ENCODE assay signal across 9 cellular contexts in genomic region chr17:50480142-50480764, GRCh38. TPM values are rescaled to one million over a fixed set of nuclear protein-coding genes. Genes with fewer than 3 reads are reported as not detected.
DNase-seq lines count a peak whose midpoint lies in the region; ATAC-seq, FAIRE-seq and TF ChIP-seq lines count a peak whose summit lies in the region.
"Had no signal": no experiment of that assay in that cellular context is flagged by ENCODE, and none has a peak within 500 bp of the region (broad histone marks: within the 10 kb centered on the region; RNA-seq: fewer than 3 reads in every experiment).

No MANE protein-coding gene starts in this region.

- no peak overlapping the region for H3K27ac ChIP-seq in GM12878 (ENCODE audit: control insufficient read depth, insufficient read depth)

- in situ Hi-C loops in GM12878 (cut with MboI): loop anchor here (10.0 kb wide), 1 partner anchor 145 kb away; no protein-coding TSS in a partner anchor

- no peak for TF ChIP-seq RAD21 in GM12878 (IDR thresholded peaks at IDR 0.05; ENCODE audit: insufficient read depth, low read depth, low read length)

- H3K9me3 ChIP-seq in BE2C (no peaks in the 10 kb centered on the region), GM12878 (replicated peaks; ENCODE audit: control insufficient read depth, insufficient read depth, low read length) (no peaks in the 10 kb centered on the region)
- H3K9me3 ChIP-seq: ascending aorta had no signal

- peak overlapping the region in 3 of 4 donors; percentile 85 to 96 (median 87) for H3K4me3 Mint-ChIP-seq in IgD-negative memory B cell
- H3K4me3 Mint-ChIP-seq in natural killer cell treated with Interleukin-12 subunit alpha and Interleukin-12 subunit beta and Interleukin-15 and Interleukin-18, amount 100 ng/mL, for 72 hours: peak overlapping the region; percentile 84

- SMC1A ChIA-PET in GM12878 (lab: Charles Lee; ENCODE audit: uncharacterized antibody, unreplicated experiment): interaction anchor here (1.1 to 1.6 kb wide), 3 partner anchors 89 to 280 kb away, joined by 3 to 14 read pairs (median 6); no protein-coding TSS in a partner anchor

- POLR2A ChIA-PET in GM12878 (lab: Charles Lee): no interaction called here

- H3K9ac ChIP-seq in GM12878 (ENCODE audit: control insufficient read depth, insufficient read depth, low read length): no peak overlapping the region

- intact Hi-C loops in GM12878 (cut with micrococcal nuclease; ENCODE audit: unreplicated experiment) (no loop called here), left cardiac atrium (cut with DNase I) (loop anchor here (5.0 to 10.0 kb wide), 4 partner anchors 65 to 202 kb away; partner anchors contain the start of gene SPATA20 (in 1 of the 2))

- no peak for TF ChIP-seq POLR2A in GM12878 (IDR thresholded peaks at IDR 0.05; ENCODE audit: low read depth, low read length)

- peaks cover 4% of the 10 kb centered on the region; the same call in 1 of the 2 replicates for H3K27me3 ChIP-seq in BE2C
- H3K27me3 ChIP-seq in GM12878 (replicated peaks in 1 of 2; ENCODE audit: control insufficient read depth in 2 of 2, insufficient read depth in 2 of 2, low read length in 1 of 2): no peaks in the 10 kb centered on the region
- H3K27me3 ChIP-seq: ascending aorta had no signal

- CTCF ChIA-PET in GM12878 (lab: Yijun Ruan, JAX): interaction anchor here (1.0 to 2.4 kb wide), 10 partner anchors 62 to 216 kb away, joined by 3 to 36 read pairs (median 6); partner anchors contain the start of genes LRRC59 and SPATA20

- RAD21 ChIA-PET in GM12878 (lab: Charles Lee; ENCODE audit: unreplicated experiment): interaction anchor here (0.9 to 2.4 kb wide), 6 partner anchors 59 to 280 kb away, joined by 3 to 17 read pairs (median 8); partner anchors contain the start of gene LRRC59

- DNase-seq in BE2C (no peak), GM12878 (ENCODE audit: low read depth, low spot score) (no peak), SKM-1 treated with dmso at 0.1 percent for 144 hours (lab: John Stamatoyannopoulos, UW; ENCODE audit: unreplicated experiment) (no peak), COR-L47 (lab: John Stamatoyannopoulos, UW) (no peak), middle frontal gyrus (ENCODE audit: extremely low spot score, low spot score) (no peak), left cardiac atrium (no peak)
- peak; percentile 18 for DNase-seq in natural killer cell treated with Interleukin-12 subunit alpha and Interleukin-12 subunit beta and Interleukin-15 and Interleukin-18, amount 100 ng/mL, for 72 hours (ENCODE audit: low spot score)

- H3K4me1 ChIP-seq in BE2C (no peaks in the 10 kb centered on the region), GM12878 (ENCODE audit: control insufficient read depth, insufficient read depth, low read length) (no peaks in the 10 kb centered on the region)

- no peak for FAIRE-seq in GM12878 (lab: Jason Lieb, UNC)

- TF ChIP-seq EP300 in GM12878 (IDR thresholded peaks at IDR 0.05; ENCODE audit: borderline replicate concordance in 1 of 2, control insufficient read depth in 1 of 2, low read depth in 2 of 2, low read length in 2 of 2): no peak

- peak overlapping the region in 1 of 3 donors; percentile 70 for H3K27ac Mint-ChIP-seq in IgD-negative memory B cell
- peak overlapping the region in 1 of 2 donors; percentile 87 for H3K27ac Mint-ChIP-seq in natural killer cell treated with Interleukin-12 subunit alpha and Interleukin-12 subunit beta and Interleukin-15 and Interleukin-18, amount 100 ng/mL, for 72 hours

- BruUV-seq in GM12878 (replicated peaks; lab: Mats Ljungman, UMichigan): no TSS peak

- TF ChIP-seq CTCF in BE2C (IDR thresholded peaks at IDR 0.05; ENCODE audit: low read depth, low read length) (no peak), GM12878 (IDR thresholded peaks at IDR 0.05 in 2 of 3, conservative IDR thresholded peaks at IDR 0.05 in 1 of 3; ENCODE audit: control insufficient read depth in 2 of 3, extremely low read depth in 1 of 3, insufficient read depth in 1 of 3, low read depth in 3 of 3, low read length in 3 of 3) (no peak)

- H3K79me2 ChIP-seq in GM12878 (ENCODE audit: control insufficient read depth, insufficient read depth, low read length): no peaks in the 10 kb centered on the region

- H3K27me3 Mint-ChIP-seq in IgD-negative memory B cell: no peaks in the 10 kb centered on the region
- peaks cover 0 to 3% of the 10 kb centered on the region in 2 donors for H3K27me3 Mint-ChIP-seq in natural killer cell treated with Interleukin-12 subunit alpha and Interleukin-12 subunit beta and Interleukin-15 and Interleukin-18, amount 100 ng/mL, for 72 hours

- H4K20me1 ChIP-seq in GM12878 (ENCODE audit: control insufficient read depth, insufficient read depth): no peaks in the 10 kb centered on the region

- peaks cover 6% of the 10 kb centered on the region for H3K36me3 Mint-ChIP-seq in IgD-negative memory B cell
- H3K36me3 Mint-ChIP-seq in natural killer cell treated with Interleukin-12 subunit alpha and Interleukin-12 subunit beta and Interleukin-15 and Interleukin-18, amount 100 ng/mL, for 72 hours: peaks cover 6% of the 10 kb centered on the region

- H3K36me3 ChIP-seq in BE2C (peaks cover 18% of the 10 kb centered on the region), GM12878 (ENCODE audit: control insufficient read depth in 2 of 2, insufficient read depth in 2 of 2, low read length in 1 of 2) (peaks cover 0 to 7% of the 10 kb centered on the region in 2 experiments; a peak in 2 of 4 replicates)

- ATAC-seq in GM12878 (no peak), left cardiac atrium (no peak)
- ATAC-seq in natural killer cell treated with Interleukin-12 subunit alpha and Interleukin-12 subunit beta and Interleukin-15 and Interleukin-18, amount 100 ng/mL, for 72 hours: no peak

- peak overlapping the region; percentile 64; the same call in 1 of the 2 replicates for H3K4me2 ChIP-seq in GM12878 (ENCODE audit: control insufficient read depth, insufficient read depth)

- no peak overlapping the region for H2AFZ ChIP-seq in GM12878 (ENCODE audit: control insufficient read depth, low read depth, low read length)

- H3K4me3 ChIP-seq in BE2C (ENCODE audit: low read depth, low read length) (peak overlapping the region; percentile 67), GM12878 (no peak overlapping the region)

- H3K9me3 Mint-ChIP-seq in IgD-negative memory B cell: no peaks in the 10 kb centered on the region
- no peaks in the 10 kb centered on the region for H3K9me3 Mint-ChIP-seq in natural killer cell treated with Interleukin-12 subunit alpha and Interleukin-12 subunit beta and Interleukin-15 and Interleukin-18, amount 100 ng/mL, for 72 hours

- WGBS in GM12878 (ENCODE audit: insufficient coverage, insufficient replicate concordance, low lambda C conversion rate, missing lambda C conversion rate): 87% methylated on average over 7 of the region's 7 CpGs

- H3K4me1 Mint-ChIP-seq in IgD-negative memory B cell: peaks cover 8 to 17% (median 13%) of the 10 kb centered on the region in 3 donors
- H3K4me1 Mint-ChIP-seq in natural killer cell treated with Interleukin-12 subunit alpha and Interleukin-12 subunit beta and Interleukin-15 and Interleukin-18, amount 100 ng/mL, for 72 hours (ENCODE audit: low read depth in 2 of 2): peaks cover 26 to 28% of the 10 kb centered on the region in 2 donors

RNA-seq across cellular contexts. Expression of gene RSAD1, which starts 1.6 kb away (rescaled TPM):
- polyA plus RNA-seq in BE2C (2012; ENCODE audit: insufficient read depth, insufficient read length, low read depth): 198 TPM
- polyA plus RNA-seq in IgD-negative memory B cell (54.4 TPM), GM12878 (2011; rRNA removed) (26.2 and 28.1 TPM in 2 replicates), GM12878 (2014; fragmentation: Illumina TruSeq; extraction: Trizol) (11.2 and 12.3 TPM in 2 replicates), GM12878 (2014; fragmentation: Nextera tagmentation; extraction: Ambion mirVana) (1 to 10 TPM; 2.5 to 6.2 TPM), GM12878 (2014; rRNA removed) (26.7 and 27.6 TPM in 2 replicates), GM12878 (2016; fragmentation: Nextera tagmentation; extraction: Ambion mirVana) (10 to 100 TPM; 23.1 to 28.1 TPM)
- 52.3 and 57.1 TPM in 2 replicates for total RNA-seq in GM12878 (2013; cell fraction: nucleolus; rRNA removed)
- total RNA-seq in GM12878 (2014; rRNA removed) (16.4 and 22.0 TPM in 2 replicates), GM12878 (2014; rRNA removed; fragmentation: Illumina TruSeq; extraction: Trizol) (14.3 and 15.0 TPM in 2 replicates), GM12878 (2021) (24.2 and 26.5 TPM in 2 replicates), left cardiac atrium (10 to 100 TPM; 31.6 to 38.8 TPM)
- 11.1 TPM for polyA plus RNA-seq in GM12878 (2011; ENCODE audit: low read depth)
- 23.3 and 32.5 TPM in 2 replicates for polyA plus RNA-seq in GM12878 (2011; cell fraction: cytosol; rRNA removed)
- 92.4 and 125 TPM in 2 replicates for polyA plus RNA-seq in GM12878 (2011; cell fraction: nucleus; rRNA removed)
- 13.2 and 16.5 TPM in 2 replicates for polyA plus RNA-seq in GM12878 (2012)
- 20.1 and 27.7 TPM in 2 replicates for polyA minus RNA-seq in GM12878 (2011; rRNA and poly(A)+ RNA removed)
- polyA minus RNA-seq in GM12878 (2011; cell fraction: cytosol; rRNA and poly(A)+ RNA removed): 10.9 and 12.3 TPM in 2 replicates
- polyA minus RNA-seq in GM12878 (2011; cell fraction: nucleus; rRNA and poly(A)+ RNA removed): 40.9 and 54.9 TPM in 2 replicates
- total RNA-seq in natural killer cell treated with Interleukin-12 subunit alpha and Interleukin-12 subunit beta and Interleukin-15 and Interleukin-18, amount 100 ng/mL, for 72 hours: 10 to 100 TPM; 34.3 to 54.2 TPM

RNA-seq across cellular contexts. Expression of gene CHAD, which starts 11.6 kb away (rescaled TPM):
- polyA plus RNA-seq in BE2C (2012; ENCODE audit: insufficient read depth, insufficient read length, low read depth): not detected
- polyA plus RNA-seq in IgD-negative memory B cell: 41.9 TPM
- total RNA-seq in GM12878 (2013; cell fraction: nucleolus; rRNA removed): not detected in 2 replicates
- total RNA-seq in GM12878 (2014; rRNA removed): not detected in 2 replicates
- not detected in 2 replicates for total RNA-seq in GM12878 (2014; rRNA removed; fragmentation: Illumina TruSeq; extraction: Trizol)
- total RNA-seq in GM12878 (2021): not detected in 2 replicates
- polyA plus RNA-seq in GM12878 (2011; ENCODE audit: low read depth): not detected
- polyA plus RNA-seq in GM12878 (2011; rRNA removed): not detected in 2 replicates
- polyA plus RNA-seq in GM12878 (2011; cell fraction: cytosol; rRNA removed): not detected in 2 replicates
- not detected in 2 replicates for polyA plus RNA-seq in GM12878 (2011; cell fraction: nucleus; rRNA removed)
- polyA plus RNA-seq in GM12878 (2012): 0.37 and 0.39 TPM in 2 replicates
- polyA plus RNA-seq in GM12878 (2014; fragmentation: Illumina TruSeq; extraction: Trizol): not detected in 2 replicates
- not detected for polyA plus RNA-seq in GM12878 (2014; fragmentation: Nextera tagmentation; extraction: Ambion mirVana)
- not detected in 2 replicates for polyA plus RNA-seq in GM12878 (2014; rRNA removed)
- under 1 TPM in 1 of 2 experiments, not detected in 1; 0.06 TPM for polyA plus RNA-seq in GM12878 (2016; fragmentation: Nextera tagmentation; extraction: Ambion mirVana)
- polyA minus RNA-seq in GM12878 (2011; rRNA and poly(A)+ RNA removed): not detected in 2 replicates
- polyA minus RNA-seq in GM12878 (2011; cell fraction: cytosol; rRNA and poly(A)+ RNA removed): not detected in 2 replicates
- not detected in 2 replicates for polyA minus RNA-seq in GM12878 (2011; cell fraction: nucleus; rRNA and poly(A)+ RNA removed)
- total RNA-seq in natural killer cell treated with Interleukin-12 subunit alpha and Interleukin-12 subunit beta and Interleukin-15 and Interleukin-18, amount 100 ng/mL, for 72 hours: not detected
- total RNA-seq in left cardiac atrium: 1 to 10 TPM in 1 of 2 donors, under 1 TPM in 1; 0.37 to 1.1 TPM
- total RNA-seq: ascending aorta had no signal

RNA-seq across cellular contexts. Expression of gene MYCBPAP, which starts 28.0 kb away (rescaled TPM):
- not detected for polyA plus RNA-seq in BE2C (2012; ENCODE audit: insufficient read depth, insufficient read length, low read depth)
- 1.3 TPM for polyA plus RNA-seq in IgD-negative memory B cell
- 3.7 TPM in 2 replicates for total RNA-seq in GM12878 (2013; cell fraction: nucleolus; rRNA removed)
- total RNA-seq in GM12878 (2014; rRNA removed): 1.9 and 2.4 TPM in 2 replicates
- 1.0 and 1.2 TPM in 2 replicates for total RNA-seq in GM12878 (2014; rRNA removed; fragmentation: Illumina TruSeq; extraction: Trizol)
- 2.4 TPM in 2 replicates for total RNA-seq in GM12878 (2021)
- polyA plus RNA-seq in GM12878 (2011; ENCODE audit: low read depth): 0.46 TPM
- polyA plus RNA-seq in GM12878 (2011; rRNA removed): 0.58 and 0.92 TPM in 2 replicates
- polyA plus RNA-seq in GM12878 (2011; cell fraction: cytosol; rRNA removed): 0.35 and 0.51 TPM in 2 replicates
- 1.6 and 2.5 TPM in 2 replicates for polyA plus RNA-seq in GM12878 (2011; cell fraction: nucleus; rRNA removed)
- polyA plus RNA-seq in GM12878 (2012): 0.85 and 1.00 TPM in 2 replicates
- 1.3 and 2.8 TPM in 2 replicates for polyA plus RNA-seq in GM12878 (2014; fragmentation: Illumina TruSeq; extraction: Trizol)
- polyA plus RNA-seq in GM12878 (2014; fragmentation: Nextera tagmentation; extraction: Ambion mirVana): under 1 TPM; 0.23 to 0.27 TPM
- polyA plus RNA-seq in GM12878 (2014; rRNA removed): 2.3 and 2.7 TPM in 2 replicates
- 1 to 10 TPM; 1.7 to 1.8 TPM for polyA plus RNA-seq in GM12878 (2016; fragmentation: Nextera tagmentation; extraction: Ambion mirVana)
- polyA minus RNA-seq in GM12878 (2011; rRNA and poly(A)+ RNA removed): 0.57 and 0.66 TPM in 2 replicates
- polyA minus RNA-seq in GM12878 (2011; cell fraction: cytosol; rRNA and poly(A)+ RNA removed): not detected in 2 replicates
- polyA minus RNA-seq in GM12878 (2011; cell fraction: nucleus; rRNA and poly(A)+ RNA removed): 1.2 and 1.4 TPM in 2 replicates
- 1 to 10 TPM; 1.1 to 2.8 TPM for total RNA-seq in natural killer cell treated with Interleukin-12 subunit alpha and Interleukin-12 subunit beta and Interleukin-15 and Interleukin-18, amount 100 ng/mL, for 72 hours
- under 1 TPM; 0.39 to 0.59 TPM for total RNA-seq in left cardiac atrium

RNA-seq across cellular contexts. Expression of gene EPN3, which starts 52.3 kb away (rescaled TPM):
- 0.52 TPM for polyA plus RNA-seq in BE2C (2012; ENCODE audit: insufficient read depth, insufficient read length, low read depth)
- polyA plus RNA-seq in IgD-negative memory B cell (not detected), GM12878 (2011; rRNA removed) (not detected in 2 replicates), GM12878 (2014; fragmentation: Illumina TruSeq; extraction: Trizol) (not detected in 2 replicates), GM12878 (2014; fragmentation: Nextera tagmentation; extraction: Ambion mirVana) (not detected), GM12878 (2014; rRNA removed) (not detected in 2 replicates), GM12878 (2016; fragmentation: Nextera tagmentation; extraction: Ambion mirVana) (under 1 TPM; 0.04 to 0.07 TPM)
- total RNA-seq in GM12878 (2013; cell fraction: nucleolus; rRNA removed): not detected in 2 replicates
- total RNA-seq in GM12878 (2014; rRNA removed) (not detected in 2 replicates), GM12878 (2014; rRNA removed; fragmentation: Illumina TruSeq; extraction: Trizol) (not detected in 2 replicates), GM12878 (2021) (not detected in 2 replicates), left cardiac atrium (10 to 100 TPM in 1 of 2 donors, 1 to 10 TPM in 1; 7.0 to 16.1 TPM)
- polyA plus RNA-seq in GM12878 (2011; ENCODE audit: low read depth): not detected
- polyA plus RNA-seq in GM12878 (2011; cell fraction: cytosol; rRNA removed): not detected in 2 replicates
- not detected in 2 replicates for polyA plus RNA-seq in GM12878 (2011; cell fraction: nucleus; rRNA removed)
- 0.08 and 0.09 TPM in 2 replicates for polyA plus RNA-seq in GM12878 (2012)
- not detected in 2 replicates for polyA minus RNA-seq in GM12878 (2011; rRNA and poly(A)+ RNA removed)
- polyA minus RNA-seq in GM12878 (2011; cell fraction: cytosol; rRNA and poly(A)+ RNA removed): not detected in 2 replicates
- 0.10 and 0.12 TPM in 2 replicates for polyA minus RNA-seq in GM12878 (2011; cell fraction: nucleus; rRNA and poly(A)+ RNA removed)
- total RNA-seq in natural killer cell treated with Interleukin-12 subunit alpha and Interleukin-12 subunit beta and Interleukin-15 and Interleukin-18, amount 100 ng/mL, for 72 hours: not detected

RNA-seq across cellular contexts. Expression of gene ACSF2, which starts 54.2 kb away (rescaled TPM):
- 7.5 TPM for polyA plus RNA-seq in BE2C (2012; ENCODE audit: insufficient read depth, insufficient read length, low read depth)
- polyA plus RNA-seq in IgD-negative memory B cell (28.6 TPM), GM12878 (2011; rRNA removed) (11.7 and 13.2 TPM in 2 replicates), GM12878 (2014; fragmentation: Illumina TruSeq; extraction: Trizol) (15.5 and 20.9 TPM in 2 replicates), GM12878 (2014; fragmentation: Nextera tagmentation; extraction: Ambion mirVana) (10 to 100 TPM; 10.4 to 14.8 TPM), GM12878 (2014; rRNA removed) (22.4 and 24.9 TPM in 2 replicates), GM12878 (2016; fragmentation: Nextera tagmentation; extraction: Ambion mirVana) (1 to 10 TPM; 7.1 to 8.4 TPM)
- total RNA-seq in GM12878 (2013; cell fraction: nucleolus; rRNA removed): 78.0 and 93.4 TPM in 2 replicates
- total RNA-seq in GM12878 (2014; rRNA removed) (22.5 and 25.1 TPM in 2 replicates), GM12878 (2014; rRNA removed; fragmentation: Illumina TruSeq; extraction: Trizol) (17.4 and 18.7 TPM in 2 replicates), GM12878 (2021) (28.5 and 32.8 TPM in 2 replicates), left cardiac atrium (10 to 100 TPM; 64.8 to 66.4 TPM)
- 19.8 TPM for polyA plus RNA-seq in GM12878 (2011; ENCODE audit: low read depth)
- 11.9 and 13.3 TPM in 2 replicates for polyA plus RNA-seq in GM12878 (2011; cell fraction: cytosol; rRNA removed)
- 36.0 and 60.6 TPM in 2 replicates for polyA plus RNA-seq in GM12878 (2011; cell fraction: nucleus; rRNA removed)
- polyA plus RNA-seq in GM12878 (2012): 20.5 and 23.0 TPM in 2 replicates
- polyA minus RNA-seq in GM12878 (2011; rRNA and poly(A)+ RNA removed): 24.4 and 33.9 TPM in 2 replicates
- polyA minus RNA-seq in GM12878 (2011; cell fraction: cytosol; rRNA and poly(A)+ RNA removed): 4.9 and 7.8 TPM in 2 replicates
- polyA minus RNA-seq in GM12878 (2011; cell fraction: nucleus; rRNA and poly(A)+ RNA removed): 13.7 and 18.1 TPM in 2 replicates
- 10 to 100 TPM in 1 of 2 donors, 1 to 10 TPM in 1; 6.9 to 13.4 TPM for total RNA-seq in natural killer cell treated with Interleukin-12 subunit alpha and Interleukin-12 subunit beta and Interleukin-15 and Interleukin-18, amount 100 ng/mL, for 72 hours
